ENCODE assay signal across 8 cellular contexts in genomic region chr7:40015790-40016296, GRCh38.
DNase-seq lines count a peak whose midpoint lies in the region; ATAC-seq, FAIRE-seq and TF ChIP-seq lines count a peak whose summit lies in the region.

No MANE protein-coding gene starts in this region.

- peak; percentile 91 for ATAC-seq in GM18907 (IDR thresholded peaks at IDR 0.05; ENCODE audit: unreplicated experiment)
- ATAC-seq in HG03039 (IDR thresholded peaks at IDR 0.05; ENCODE audit: unreplicated experiment): peak; percentile 81
- ATAC-seq in pancreas: peak in 3 of 4 donors; percentile 54 to 76 (median 72)

- H3K9me3 ChIP-seq in pancreas: no peaks in the 10 kb centered on the region

- H3K4me3 ChIP-seq in choroid plexus epithelial cell (ENCODE audit: low read depth, low read length): no peak overlapping the region
- H3K4me3 ChIP-seq in pancreas: no peak overlapping the region

- no peaks in the 10 kb centered on the region for H3K27me3 ChIP-seq in pancreas

- DNase-seq in COLO829 (ENCODE audit: low spot score) (peak; percentile 6), NCI-H226 (peak; percentile 30), choroid plexus epithelial cell (ENCODE audit: low read depth) (peak; percentile 59), pancreas (peak in 2 of 6 donors; percentile 13 to 32), UCSD-AML1 (lab: John Stamatoyannopoulos, UW; ENCODE audit: unreplicated experiment) (no peak), OCI-M2 (lab: John Stamatoyannopoulos, UW; ENCODE audit: unreplicated experiment) (no peak)

- TF ChIP-seq CTCF in choroid plexus epithelial cell (conservative IDR thresholded peaks at IDR 0.05; ENCODE audit: low read depth, low read length) (no peak), pancreas (IDR thresholded peaks at IDR 0.05) (no peak)

- peak overlapping the region in 1 of 4 donors; percentile 25 for H3K27ac ChIP-seq in pancreas

- H3K4me1 ChIP-seq in pancreas: peaks cover 5 to 27% (median 12%) of the 10 kb centered on the region in 3 donors

- H3K36me3 ChIP-seq in pancreas: no peaks in the 10 kb centered on the region

- intact Hi-C loops in pancreas (cut with DNase I): no loop called here

- 9 to 15% methylated on average over 4 of the region's 4 CpGs for WGBS in pancreas, 2 donors

- FAIRE-seq in pancreas (lab: Jason Lieb, UNC): no peak

Comparison
In these comparisons a context has a peak if more than half of its experiments do, and no peak if none do; other contexts are left out.
1. DNase-seq: peak in COLO829 (single experiment), NCI-H226 (single experiment) and choroid plexus epithelial cell (single experiment); none in UCSD-AML1 (single experiment) and OCI-M2 (single experiment).
2. Peak in every context shown above with its lines, with median percentiles within 50 percentile points of each other: ATAC-seq.